In genomic region chr2:182023235-182023634, GRCh38 we compare ENCODE assay signal across 24 cellular contexts. TPM values are rescaled to one million over a fixed set of nuclear protein-coding genes. Genes with fewer than 3 reads are reported as not detected.
A peak's percentile ranks its signal among the peaks of the same experiment; 100 is the strongest.
DNase-seq lines count a peak whose midpoint lies in the region; ATAC-seq, FAIRE-seq and TF ChIP-seq lines count a peak whose summit lies in the region.
"Had no signal": no experiment of that assay in that cellular context is flagged by ENCODE, and none has a peak within 500 bp of the region (broad histone marks: within the 10 kb centered on the region; RNA-seq: fewer than 3 reads in every experiment).

No MANE protein-coding gene starts in this region.

- FAIRE-seq in K562 (lab: Jason Lieb, UNC), result peak; percentile 26
- FAIRE-seq: A549, D721Med, GM12891, GM18507 had no signal

- H3K27ac ChIP-seq in HEK293 (ENCODE audit: extremely low read depth, low read depth, low read length), result no peak overlapping the region
- no peak overlapping the region for H3K27ac ChIP-seq in K562 (ENCODE audit: extremely low read depth, low read depth, low read length)
- no peak overlapping the region for H3K27ac ChIP-seq in brain microvascular endothelial cell
- H3K27ac ChIP-seq: A549; BLaER1 treated with 17β-estradiol and CSF1 and Interleukin-3, amounts not matched to agents 10 nM and 100 nM had no signal

- H3K36me3 ChIP-seq in HEK293 (ENCODE audit: control insufficient read depth in 2 of 2, insufficient read depth in 1 of 2, low read length in 2 of 2) (no peaks in the 10 kb centered on the region), K562 (ENCODE audit: control insufficient read depth, insufficient read depth, low read length) (no peaks in the 10 kb centered on the region), brain microvascular endothelial cell (replicated peaks) (no peaks in the 10 kb centered on the region)
- H3K36me3 ChIP-seq: BE2C; BLaER1 treated with 17β-estradiol and CSF1 and Interleukin-3, amounts not matched to agents 10 nM and 100 nM had no signal

- TF ChIP-seq RAD21 in K562 (CRISPR knock-in tag; conservative IDR thresholded peaks at IDR 0.05 in 1 of 2, IDR thresholded peaks at IDR 0.05 in 1 of 2), result no peak

- no peaks in the 10 kb centered on the region for H4K20me1 ChIP-seq in K562 (replicated peaks; ENCODE audit: control insufficient read depth, insufficient read depth, low read length)
- H4K20me1 ChIP-seq: BLaER1 treated with 17β-estradiol and CSF1 and Interleukin-3, amounts not matched to agents 10 nM and 100 nM had no signal

- ATAC-seq in K562, result no peak
- no peak for ATAC-seq in GM21360 (IDR thresholded peaks at IDR 0.05; ENCODE audit: unreplicated experiment)
- ATAC-seq: A549, GM23338 had no signal

- TF ChIP-seq EP300 in K562 (IDR thresholded peaks at IDR 0.05; ENCODE audit: low read length), result no peak

- H3K9me3 ChIP-seq in HEK293 (ENCODE audit: control insufficient read depth, insufficient read depth, low read depth, low read length) (no peaks in the 10 kb centered on the region), K562 (replicated peaks; ENCODE audit: control insufficient read depth, insufficient read depth, low read depth, low read length) (no peaks in the 10 kb centered on the region)
- H3K9me3 ChIP-seq: BE2C had no signal

- CTCF ChIA-PET in HEK293 (lab: Yijun Ruan, JAX), result no interaction called here
- CTCF ChIA-PET in K562 (lab: Yijun Ruan, JAX; ENCODE audit: low intra/inter-chr PET ratio), result no interaction called here

- BruUV-seq in K562 (replicated peaks; lab: Mats Ljungman, UMichigan), result no TSS peak

- no peak for TF ChIP-seq POLR2A in K562 (conservative IDR thresholded peaks at IDR 0.05)

- intact Hi-C loops in K562 (cut with micrococcal nuclease), result no loop called here

- peak; percentile 22 for DNase-seq in DMS53 (lab: John Stamatoyannopoulos, UW)
- DNase-seq in DMS53 treated with DMSO at 0.1 percent for 48 hours (lab: John Stamatoyannopoulos, UW; ENCODE audit: unreplicated experiment), result no peak
- peak in 1 of 4 experiments; percentile 2 for DNase-seq in K562 (ENCODE audit: extremely low read depth in 1 of 4, low spot score in 3 of 4)
- no peak for DNase-seq in brain microvascular endothelial cell
- DNase-seq: 8988T; ACHN; AML-193; BE2C; CD4-positive, alpha-beta T cell; CD8-positive, alpha-beta memory T cell; DMS153; DMS79 treated with DMSO at 0.1 percent for 48 hours; GF-D8; H9 had no signal

- no peaks in the 10 kb centered on the region for H3K9me1 ChIP-seq in K562 (ENCODE audit: control insufficient read depth, insufficient read depth, low read length)

- no peak overlapping the region for H2AFZ ChIP-seq in K562 (ENCODE audit: low read depth, low read length)
- H2AFZ ChIP-seq: GM23338 had no signal

- no peak for TF ChIP-seq CTCF in HEK293 (tag by site-specific recombination; IDR thresholded peaks at IDR 0.05)
- no peak for TF ChIP-seq CTCF in K562 (IDR thresholded peaks at IDR 0.05 in 2 of 3, conservative IDR thresholded peaks at IDR 0.05 in 1 of 3; ENCODE audit: insufficient read depth in 2 of 3, low read depth in 1 of 3, low read length in 3 of 3)
- TF ChIP-seq CTCF in brain microvascular endothelial cell (IDR thresholded peaks at IDR 0.05; ENCODE audit: low read depth, low read length, missing control alignments), result no peak

- H3K4me2 ChIP-seq in K562 (ENCODE audit: insufficient read depth, low read length), result no peak overlapping the region
- H3K4me2 ChIP-seq: A549; BLaER1 treated with 17β-estradiol and CSF1 and Interleukin-3, amounts not matched to agents 10 nM and 100 nM; GM23338 had no signal

- no peaks in the 10 kb centered on the region for H3K4me1 ChIP-seq in HEK293 (ENCODE audit: control insufficient read depth, insufficient read depth, low read length)
- H3K4me1 ChIP-seq in K562 (replicated peaks in 1 of 2; ENCODE audit: control insufficient read depth in 2 of 2, insufficient read depth in 2 of 2, low read length in 2 of 2), result no peaks in the 10 kb centered on the region
- H3K4me1 ChIP-seq: BE2C had no signal

- H3K9ac ChIP-seq in K562 (ENCODE audit: insufficient read depth in 1 of 2, low read depth in 2 of 2, low read length in 2 of 2), result no peak overlapping the region
- H3K9ac ChIP-seq: BLaER1 treated with 17β-estradiol and CSF1 and Interleukin-3, amounts not matched to agents 10 nM and 100 nM had no signal

- POLR2A ChIA-PET in HEK293 (lab: Yijun Ruan, JAX) (no interaction called here), K562 (lab: Yijun Ruan, JAX) (no interaction called here)

- in situ Hi-C loops in K562 (cut with MboI), result no loop called here
- in situ Hi-C loops in brain microvascular endothelial cell (cut with HindIII; ENCODE audit: low pct_ligation_motif_present, low sequenced_read_pairs), result no loop called here

- H3K27me3 ChIP-seq in K562 (ENCODE audit: control insufficient read depth in 2 of 2, insufficient read depth in 2 of 2, low read length in 2 of 2) (no peaks in the 10 kb centered on the region), brain microvascular endothelial cell (replicated peaks) (no peaks in the 10 kb centered on the region)
- H3K27me3 ChIP-seq: BE2C; BLaER1 treated with 17β-estradiol and CSF1 and Interleukin-3, amounts not matched to agents 10 nM and 100 nM had no signal

- no peak overlapping the region for H3K4me3 ChIP-seq in HEK293 (ENCODE audit: low read depth, low read length)
- no peak overlapping the region for H3K4me3 ChIP-seq in K562
- no peak overlapping the region for H3K4me3 ChIP-seq in brain microvascular endothelial cell (ENCODE audit: low read depth, low read length)
- H3K4me3 ChIP-seq: A549; BLaER1 treated with 17β-estradiol and CSF1 and Interleukin-3, amounts not matched to agents 10 nM and 100 nM; GM23338 had no signal

- H3K79me2 ChIP-seq in K562 (ENCODE audit: control insufficient read depth, insufficient read depth, low read length), result no peaks in the 10 kb centered on the region

TF ChIP-seq in HEK293, 187 proteins besides CTCF, POLR2A, EP300 and RAD21:
- TF ChIP-seq SETDB1 (IDR thresholded peaks at IDR 0.05; ENCODE audit: insufficient read length, low read length), result peak; percentile 85
- TF ChIP-seq ZNF211 (tag by site-specific recombination; IDR thresholded peaks at IDR 0.05; ENCODE audit: low read depth), result no peak
- TF ChIP-seq ZNF133 (tag by site-specific recombination; IDR thresholded peaks at IDR 0.05), result peak; percentile 95
TF ChIP-seq in HEK293: peak in this region for 2.

TF ChIP-seq in K562, 482 proteins besides CTCF, POLR2A, EP300 and RAD21:
- no peak for TF ChIP-seq HMG20A (CRISPR knock-in tag; conservative IDR thresholded peaks at IDR 0.05)
- TF ChIP-seq TRIM28 (IDR thresholded peaks at IDR 0.05), result peak; percentile 63; the same call in 1 of the 2 replicates
- no peak for TF ChIP-seq MNT (conservative IDR thresholded peaks at IDR 0.05)

RNA-seq across cellular contexts. Expression of gene PPP1R1C, which starts 37.6 kb away (rescaled TPM):
- total RNA-seq in K562 (2011; cell fraction: chromatin; rRNA removed; ENCODE audit: low replicate concordance), result 2.3 TPM in 1 of 2 replicates, not detected in the other
- not detected in 2 replicates for total RNA-seq in K562 (2011; cell fraction: nucleolus; rRNA removed)
- total RNA-seq in K562 (2011; cell fraction: nucleoplasm; rRNA removed), result not detected in 2 replicates
- not detected in 2 replicates for total RNA-seq in K562 (2014; rRNA removed)
- 0.40 and 0.77 TPM in 2 replicates for total RNA-seq in K562 (2014; rRNA removed; fragmentation: Illumina TruSeq; extraction: Trizol)
- total RNA-seq in K562 (2015; rRNA removed; fragmentation: Illumina TruSeq; extraction: Trizol), result 0.62 TPM in 1 of 2 replicates, not detected in the other
- total RNA-seq in K562 (2021), result not detected in 2 replicates
- 0.13 and 0.14 TPM in 2 replicates for polyA plus RNA-seq in K562 (2011; rRNA removed)
- 0.13 TPM in 1 of 2 replicates, not detected in the other for polyA plus RNA-seq in K562 (2011; cell fraction: cytosol; rRNA removed)
- not detected in 2 replicates for polyA plus RNA-seq in K562 (2011; cell fraction: nucleus; rRNA removed)
- 0.10 and 1.0 TPM in 2 replicates for polyA plus RNA-seq in K562 (2012)
- 0.59 TPM in 1 of 2 replicates, not detected in the other for polyA plus RNA-seq in K562 (2014; fragmentation: Illumina TruSeq; extraction: Trizol)
- under 1 TPM; 0.24 to 0.64 TPM for polyA plus RNA-seq in K562 (2014; fragmentation: Nextera tagmentation; extraction: Ambion mirVana)
- 0.09 TPM in 1 of 2 replicates, not detected in the other for polyA plus RNA-seq in K562 (2014; rRNA removed)
- polyA minus RNA-seq in K562 (2011; rRNA and poly(A)+ RNA removed), result not detected in 2 replicates
- not detected in 2 replicates for polyA minus RNA-seq in K562 (2011; cell fraction: cytosol; rRNA and poly(A)+ RNA removed)
- polyA minus RNA-seq in K562 (2011; cell fraction: nucleus; rRNA and poly(A)+ RNA removed), result not detected in 2 replicates
- total RNA-seq: CD4-positive, alpha-beta T cell; CD8-positive, alpha-beta memory T cell; G401 had no signal
- polyA plus RNA-seq: CD14-positive monocyte; CD8-positive, alpha-beta memory T cell had no signal
